ENCODE assay signal across 22 cellular contexts in the genomic region with DNA sequence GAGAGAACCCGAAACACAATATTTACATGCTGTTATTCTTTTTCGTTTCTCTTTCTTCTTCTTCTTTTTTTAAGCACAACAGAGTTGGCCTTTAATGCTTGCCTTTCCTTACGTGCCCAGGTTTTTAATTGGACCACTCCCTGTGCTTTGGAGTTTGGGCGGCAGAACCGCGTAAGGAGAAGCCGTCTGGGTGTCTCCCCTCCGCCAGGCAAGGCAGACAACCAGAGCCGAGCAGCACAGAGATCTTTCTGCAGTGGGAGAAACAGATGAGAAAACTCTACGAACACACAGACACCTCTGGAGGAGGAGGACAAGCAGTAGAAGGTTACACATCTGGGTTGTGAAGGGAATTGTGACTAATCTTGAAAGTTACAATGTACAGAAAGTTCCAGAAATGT.
DNase-seq lines count a peak whose midpoint lies in the region; ATAC-seq and TF ChIP-seq lines count a peak whose summit lies in the region.
"Had no signal": no experiment of that assay in that cellular context is flagged by ENCODE, and none has a peak within 500 bp of the region (broad histone marks: within the 10 kb centered on the region; RNA-seq: fewer than 3 reads in every experiment).

No MANE protein-coding gene starts in this region.

- no peaks in the 10 kb centered on the region for H3K36me3 Mint-ChIP-seq in neural crest cell (ENCODE audit: low read depth)
- H3K36me3 Mint-ChIP-seq in activated T-helper 2 cell treated with anti-CD3 and anti-CD28 coated beads, Interferon-gamma antibody, Interleukin-2, Interleukin-4, amounts not matched to agents 10 μg/mL and 5 μg/mL and 100 μg/mL, durations not matched to agents 14 hours and 24 hours and 36 hours (ENCODE audit: low read depth) = no peaks in the 10 kb centered on the region
- no peaks in the 10 kb centered on the region for H3K36me3 Mint-ChIP-seq in activated naive CD4-positive, alpha-beta T cell treated with anti-CD3 and anti-CD28 coated beads, Interleukin-2, amount 10 ng/mL, durations not matched to agents 7 days and 5 days

- H3K27me3 ChIP-seq in OCI-LY3 (ENCODE audit: low read depth, low read length) = 0 out of 2 replicates have a peak, but pooled peaks cover 3% of the 10 kb centered on the region
- H3K27me3 ChIP-seq: BLaER1 had no signal

- no peaks in the 10 kb centered on the region for H3K36me3 ChIP-seq in OCI-LY3 (replicated peaks; ENCODE audit: low read depth, low read length)
- H3K36me3 ChIP-seq: BLaER1 had no signal

- no peaks in the 10 kb centered on the region for H3K9me3 Mint-ChIP-seq in neural crest cell
- H3K9me3 Mint-ChIP-seq in activated T-helper 2 cell treated with anti-CD3 and anti-CD28 coated beads, Interferon-gamma antibody, Interleukin-2, Interleukin-4, amounts not matched to agents 10 μg/mL and 5 μg/mL and 100 μg/mL, durations not matched to agents 14 hours and 24 hours and 36 hours = no peaks in the 10 kb centered on the region
- H3K9me3 Mint-ChIP-seq in activated naive CD4-positive, alpha-beta T cell treated with anti-CD3 and anti-CD28 coated beads, Interleukin-2, amount 10 ng/mL, durations not matched to agents 7 days and 5 days = no peaks in the 10 kb centered on the region

- no peak overlapping the region for H3K27ac ChIP-seq in OCI-LY3 (ENCODE audit: low read length)
- H3K27ac ChIP-seq: BLaER1 had no signal

- H3K79me2 ChIP-seq in OCI-LY3 (ENCODE audit: low read length) = no peaks in the 10 kb centered on the region

- DNase-seq in left colon = peak; percentile 46 to 55
- DNase-seq in neural crest cell (ENCODE audit: low read depth, low spot score) = no peak
- DNase-seq in activated T-helper 2 cell treated with anti-CD3 and anti-CD28 coated beads, Interferon-gamma antibody, Interleukin-2, Interleukin-4, amounts not matched to agents 10 μg/mL and 5 μg/mL and 100 μg/mL, durations not matched to agents 14 hours and 24 hours and 36 hours (ENCODE audit: low spot score) = no peak
- DNase-seq in activated naive CD4-positive, alpha-beta T cell treated with anti-CD3 and anti-CD28 coated beads, Interleukin-2, amount 10 ng/mL, durations not matched to agents 7 days and 5 days = no peak
- no peak for DNase-seq in activated T-cell treated with anti-CD3 and anti-CD28 coated beads, Interleukin-2, amount 50 U/mL, for 1 hour
- DNase-seq: CD4-positive, CD25-positive, alpha-beta regulatory T cell; DMS153; DND-41; Kasumi-1; MV-4-11; NCI-H1105; NCI-H1436 treated with DMSO at 0.1 percent for 48 hours; NCI-H187 treated with DMSO at 0.1 percent for 48 hours; NCI-H2107; NCI-H446; NCI-H524 treated with DMSO at 0.1 percent for 48 hours; NCI-H774; PC-3 had no signal

- intact Hi-C loops in left colon (cut with DNase I, micrococcal nuclease) = no loop called here
- intact Hi-C loops in activated T-helper 2 cell treated with anti-CD3 and anti-CD28 coated beads, Interferon-gamma antibody, Interleukin-2, Interleukin-4, amounts not matched to agents 10 μg/mL and 5 μg/mL and 100 μg/mL, durations not matched to agents 14 hours and 24 hours and 36 hours (cut with micrococcal nuclease) = loop anchor here (5.0 kb wide), 1 partner anchor 47 kb away; no protein-coding TSS in a partner anchor

- TF ChIP-seq CTCF in OCI-LY3 (IDR thresholded peaks at IDR 0.05; ENCODE audit: low read depth, low read length) = no peak
- TF ChIP-seq CTCF in neural crest cell (conservative IDR thresholded peaks at IDR 0.05) = no peak

- peak overlapping the region; percentile 72 for H3K4me2 ChIP-seq in OCI-LY3 (ENCODE audit: low read length)
- H3K4me2 ChIP-seq: BLaER1 had no signal

- no peaks in the 10 kb centered on the region for H3K9me3 ChIP-seq in OCI-LY3 (ENCODE audit: insufficient read depth, low read length)
- H3K9me3 ChIP-seq: BLaER1 had no signal

- peaks cover 44% of the 10 kb centered on the region for H3K4me1 ChIP-seq in OCI-LY3 (ENCODE audit: low read length)

- peak overlapping the region; percentile 57 for H3K4me3 ChIP-seq in OCI-LY3 (ENCODE audit: low read length)
- H3K4me3 ChIP-seq: BLaER1, K562 had no signal

- H3K4me3 Mint-ChIP-seq in neural crest cell = no peak overlapping the region
- H3K4me3 Mint-ChIP-seq in activated T-helper 2 cell treated with anti-CD3 and anti-CD28 coated beads, Interferon-gamma antibody, Interleukin-2, Interleukin-4, amounts not matched to agents 10 μg/mL and 5 μg/mL and 100 μg/mL, durations not matched to agents 14 hours and 24 hours and 36 hours (ENCODE audit: low read depth) = no peak overlapping the region
- H3K4me3 Mint-ChIP-seq in activated naive CD4-positive, alpha-beta T cell treated with anti-CD3 and anti-CD28 coated beads, Interleukin-2, amount 10 ng/mL, durations not matched to agents 7 days and 5 days = no peak overlapping the region
- H3K4me3 Mint-ChIP-seq: CD4-positive, CD25-positive, alpha-beta regulatory T cell had no signal

- H3K4me1 Mint-ChIP-seq in neural crest cell = peaks cover 12% of the 10 kb centered on the region
- peaks cover 22% of the 10 kb centered on the region for H3K4me1 Mint-ChIP-seq in activated T-helper 2 cell treated with anti-CD3 and anti-CD28 coated beads, Interferon-gamma antibody, Interleukin-2, Interleukin-4, amounts not matched to agents 10 μg/mL and 5 μg/mL and 100 μg/mL, durations not matched to agents 14 hours and 24 hours and 36 hours (ENCODE audit: low read depth)
- peaks cover 18% of the 10 kb centered on the region for H3K4me1 Mint-ChIP-seq in activated naive CD4-positive, alpha-beta T cell treated with anti-CD3 and anti-CD28 coated beads, Interleukin-2, amount 10 ng/mL, durations not matched to agents 7 days and 5 days

- CTCF ChIA-PET in activated naive CD4-positive, alpha-beta T cell treated with anti-CD3 and anti-CD28 coated beads, Interleukin-2, amount 10 ng/mL, durations not matched to agents 7 days and 5 days (lab: Charles Lee) = no interaction called here

- H4K20me1 ChIP-seq in OCI-LY3 (ENCODE audit: insufficient read depth, low read length) = no peaks in the 10 kb centered on the region
- H4K20me1 ChIP-seq: BLaER1 had no signal

- peak overlapping the region; percentile 44; the same call in 1 of the 2 replicates for H2AFZ ChIP-seq in OCI-LY3 (ENCODE audit: low read depth, low read length)

- no peaks in the 10 kb centered on the region for H3K27me3 Mint-ChIP-seq in neural crest cell (ENCODE audit: low read depth)
- H3K27me3 Mint-ChIP-seq in activated T-helper 2 cell treated with anti-CD3 and anti-CD28 coated beads, Interferon-gamma antibody, Interleukin-2, Interleukin-4, amounts not matched to agents 10 μg/mL and 5 μg/mL and 100 μg/mL, durations not matched to agents 14 hours and 24 hours and 36 hours (ENCODE audit: low read depth) = no peaks in the 10 kb centered on the region
- H3K27me3 Mint-ChIP-seq in activated naive CD4-positive, alpha-beta T cell treated with anti-CD3 and anti-CD28 coated beads, Interleukin-2, amount 10 ng/mL, durations not matched to agents 7 days and 5 days = peaks cover 14% of the 10 kb centered on the region

- H3K9ac ChIP-seq in OCI-LY3 (ENCODE audit: low read length) = peak overlapping the region; percentile 8; the same call in 1 of the 2 replicates
- H3K9ac ChIP-seq: BLaER1 had no signal

- ATAC-seq in left colon (peak; percentile 77), HG03520 (IDR thresholded peaks at IDR 0.05; ENCODE audit: unreplicated experiment) (no peak)
- ATAC-seq: K562, PC-3 had no signal

- peak overlapping the region; percentile 92 for H3K27ac Mint-ChIP-seq in neural crest cell (ENCODE audit: unreplicated experiment)
- no peak overlapping the region for H3K27ac Mint-ChIP-seq in activated T-helper 2 cell treated with anti-CD3 and anti-CD28 coated beads, Interferon-gamma antibody, Interleukin-2, Interleukin-4, amounts not matched to agents 10 μg/mL and 5 μg/mL and 100 μg/mL, durations not matched to agents 14 hours and 24 hours and 36 hours
- no peak overlapping the region for H3K27ac Mint-ChIP-seq in activated naive CD4-positive, alpha-beta T cell treated with anti-CD3 and anti-CD28 coated beads, Interleukin-2, amount 10 ng/mL, durations not matched to agents 7 days and 5 days
- H3K27ac Mint-ChIP-seq: CD4-positive, CD25-positive, alpha-beta regulatory T cell had no signal

Comparison
In these comparisons a context has a peak if more than half of its experiments do, and no peak if none do; other contexts are left out.
1. DNase-seq: peak in left colon (2 of 2); none in neural crest cell (single experiment), activated T-helper 2 cell treated with anti-CD3 and anti-CD28 coated beads, Interferon-gamma antibody, Interleukin-2, Interleukin-4, amounts not matched to agents 10 μg/mL and 5 μg/mL and 100 μg/mL, durations not matched to agents 14 hours and 24 hours and 36 hours (single experiment), activated naive CD4-positive, alpha-beta T cell treated with anti-CD3 and anti-CD28 coated beads, Interleukin-2, amount 10 ng/mL, durations not matched to agents 7 days and 5 days (single experiment) and activated T-cell treated with anti-CD3 and anti-CD28 coated beads, Interleukin-2, amount 50 U/mL, for 1 hour (single experiment).